Comparison of ENCODE assay signal across 9 cellular contexts in genomic region chr1:7783826-7784491, GRCh38. TPM values are rescaled to one million over a fixed set of nuclear protein-coding genes. Genes with fewer than 3 reads are reported as not detected.
DNase-seq lines count a peak whose midpoint lies in the region; ATAC-seq, FAIRE-seq and TF ChIP-seq lines count a peak whose summit lies in the region.
"Had no signal": no experiment of that assay in that cellular context is flagged by ENCODE, and none has a peak within 500 bp of the region (broad histone marks: within the 10 kb centered on the region; RNA-seq: fewer than 3 reads in every experiment).

Gene PER3, plus strand, starts transcription at chr1:7784291. Its CDS starts 587 bp downstream, at chr1:7784878.

- H3K27me3 ChIP-seq in BE2C = no peaks in the 10 kb centered on the region
- H3K27me3 ChIP-seq in left lung = no peaks in the 10 kb centered on the region

- H3K4me3 ChIP-seq in BE2C (ENCODE audit: low read depth, low read length) (peak within 1 kb of the TSS; percentile 52), left lung (peak within 1 kb of the TSS; percentile 54 to 55)

- peak; percentile 94 for DNase-seq in BE2C
- peak; percentile 93 for DNase-seq in GM19239 (ENCODE audit: insufficient read length, low spot score)
- DNase-seq in NCI-H524 treated with DMSO at 0.1 percent for 48 hours (lab: John Stamatoyannopoulos, UW) = peak; percentile 35
- DNase-seq in activated CD4-positive, alpha-beta T cell treated with anti-CD3 and anti-CD28 coated beads, Interleukin-2, amount 50 U/mL, for 24 hours (ENCODE audit: low read depth in 1 of 2, low spot score in 1 of 2) = peak; percentile 82 to 86
- DNase-seq in dedifferentiated amniotic fluid mesenchymal stem cell (ENCODE audit: extremely low spot score) = peak; percentile 94
- DNase-seq in left lung = peak; percentile 96 to 99
- DNase-seq in stimulated activated CD4-positive, alpha-beta T cell treated with anti-CD3 and anti-CD28 coated beads, Interleukin-2, amount 100 ng/mL, for 24 hours = peak; percentile 91

- peaks cover 6% of the 10 kb centered on the region for H3K9me3 ChIP-seq in BE2C
- H3K9me3 ChIP-seq in left lung = no peaks in the 10 kb centered on the region

- peak within 1 kb of the TSS; percentile 77 to 82 for H3K27ac ChIP-seq in left lung

- no peak for TF ChIP-seq CTCF in BE2C (IDR thresholded peaks at IDR 0.05; ENCODE audit: low read depth, low read length)
- no peak for TF ChIP-seq CTCF in left lung (IDR thresholded peaks at IDR 0.05)

- FAIRE-seq in GM19239 (lab: Jason Lieb, UNC) = peak; percentile 90
- FAIRE-seq: TTC549 had no signal

- H3K36me3 ChIP-seq in BE2C = no peaks in the 10 kb centered on the region
- peaks cover 0 to 26% of the 10 kb centered on the region in 2 donors for H3K36me3 ChIP-seq in left lung

- H3K4me1 ChIP-seq in BE2C = no peaks in the 10 kb centered on the region
- H3K4me1 ChIP-seq in left lung = peaks cover 0 to 53% of the 10 kb centered on the region in 2 donors

- ATAC-seq in HG03439 (IDR thresholded peaks at IDR 0.05; ENCODE audit: unreplicated experiment) (peak; percentile 89), left lung (peak; percentile 93)

- intact Hi-C loops in left lung (cut with DNase I) = no loop called here

RNA-seq across cellular contexts. Expression of gene PER3, which starts in this region (rescaled TPM):
- polyA plus RNA-seq in BE2C (2012; ENCODE audit: insufficient read depth, insufficient read length, low read depth) = 4.0 TPM
- total RNA-seq in left lung = 10 to 100 TPM; 14.8 to 16.1 TPM

Comparison
In these comparisons a context has a peak if more than half of its experiments do, and no peak if none do; other contexts are left out.
1. Peak in every context shown above with its lines: DNase-seq, ATAC-seq, H3K4me3 ChIP-seq and H3K27ac ChIP-seq.
2. DNase-seq: peak in every context shown above with its lines; median percentile 98 in left lung; 94 in BE2C; 94 in dedifferentiated amniotic fluid mesenchymal stem cell; 93 in GM19239; 91 in stimulated activated CD4-positive, alpha-beta T cell treated with anti-CD3 and anti-CD28 coated beads, Interleukin-2, amount 100 ng/mL, for 24 hours; 84 in activated CD4-positive, alpha-beta T cell treated with anti-CD3 and anti-CD28 coated beads, Interleukin-2, amount 50 U/mL, for 24 hours; 35 in NCI-H524 treated with DMSO at 0.1 percent for 48 hours.